In the genomic region with DNA sequence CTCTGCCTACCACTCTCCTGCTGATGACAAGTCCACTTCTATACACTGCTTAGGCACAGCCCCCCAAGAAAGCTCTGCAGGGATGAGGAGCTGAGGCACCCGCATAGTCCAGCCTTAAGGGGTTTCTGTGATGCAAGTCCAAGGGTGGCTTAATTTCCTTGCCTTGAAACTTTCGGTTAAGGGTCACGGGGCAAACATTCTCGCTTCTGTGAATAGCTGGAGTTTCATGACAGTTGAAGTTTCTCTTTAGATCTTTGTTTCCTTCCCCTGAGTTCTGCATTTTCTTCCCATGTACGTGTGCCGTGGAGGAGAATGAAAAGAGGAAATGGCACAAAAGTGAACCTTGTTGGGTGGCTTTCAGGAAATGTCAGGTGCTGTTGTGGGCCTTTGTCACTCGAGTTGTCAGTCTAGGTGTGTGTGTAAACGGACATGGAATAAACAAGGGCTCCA, we compare ENCODE assay signal across 9 cellular contexts.
DNase-seq lines count a peak whose midpoint lies in the region; ATAC-seq, FAIRE-seq and TF ChIP-seq lines count a peak whose summit lies in the region.
"Had no signal": no experiment of that assay in that cellular context is flagged by ENCODE, and none has a peak within 500 bp of the region (broad histone marks: within the 10 kb centered on the region; RNA-seq: fewer than 3 reads in every experiment).

No MANE protein-coding gene starts in this region.

- no peak for TF ChIP-seq CTCF in GM12875 (IDR thresholded peaks at IDR 0.05; ENCODE audit: borderline replicate concordance, insufficient read depth, low read depth, low read length)

- ATAC-seq in GM21381 (IDR thresholded peaks at IDR 0.05; ENCODE audit: unreplicated experiment) = peak; percentile 83
- ATAC-seq in HG03565 (IDR thresholded peaks at IDR 0.05; ENCODE audit: unreplicated experiment) = peak; percentile 68
- ATAC-seq: body of pancreas had no signal

- FAIRE-seq in RCC 7860 (lab: Jason Lieb, UNC) = no peak

- DNase-seq in globus pallidus (ENCODE audit: low spot score) (peak; percentile 42), NCI-H1105 treated with DMSO at 0.1 percent for 48 hours (lab: John Stamatoyannopoulos, UW) (no peak), RCC 7860 (ENCODE audit: low spot score) (no peak), T-helper 9 cell (no peak), inferior parietal cortex (ENCODE audit: extremely low spot score) (no peak)

- H3K4me3 ChIP-seq in GM12875 (ENCODE audit: low read depth, low read length) = peak overlapping the region; percentile 6
- H3K4me3 ChIP-seq: body of pancreas had no signal
